1 cellular context compared by ENCODE assay signal in the genomic region with DNA sequence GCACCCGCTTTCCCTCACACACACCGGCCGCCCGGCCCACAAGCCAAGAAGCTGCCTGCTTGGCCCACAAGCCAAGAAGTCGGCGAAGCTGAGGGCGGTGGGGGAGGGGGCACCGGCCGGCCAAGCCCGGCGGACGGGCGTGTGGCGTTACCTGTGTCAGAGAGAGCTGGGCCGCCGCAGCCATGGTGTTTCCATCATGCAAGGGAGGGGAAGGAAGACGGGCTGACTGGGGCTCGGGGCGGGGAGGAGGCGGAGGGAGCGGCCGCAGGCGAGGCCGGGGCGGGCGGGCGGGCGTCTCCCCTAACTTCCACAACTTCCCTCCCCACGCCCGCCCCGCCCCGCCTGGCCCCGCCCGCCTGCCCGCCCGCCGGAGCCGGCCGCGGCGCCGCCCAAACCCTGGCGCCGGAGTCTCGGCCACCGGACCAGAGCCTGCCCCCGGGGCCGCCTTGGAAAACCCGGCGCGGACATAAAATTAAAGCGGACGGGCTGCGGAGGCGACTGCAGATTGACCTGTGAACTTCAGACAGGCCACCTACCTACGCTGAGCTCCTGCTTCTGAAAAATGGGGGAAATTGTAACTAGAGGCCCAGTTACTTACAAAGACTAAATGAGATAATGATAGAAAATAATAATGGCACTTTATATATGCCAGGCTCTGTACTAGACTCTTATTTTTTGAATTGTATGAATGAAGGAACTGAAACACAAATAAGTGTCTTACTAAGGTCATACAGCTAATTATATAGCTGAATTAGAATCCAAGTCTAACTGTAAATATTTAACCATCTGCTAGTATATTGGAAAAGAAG.
TF ChIP-seq lines count a peak whose summit lies in the region.

A gene (minus strand): TSS at position 219 of the 809 bp plus-strand sequence. CDS start 35 bp downstream, at position 184.

TF ChIP-seq in HepG2, 621 proteins besides CTCF, POLR2A, EP300 and RAD21 (continued from another document and continues in another):
- TF ChIP-seq, protein P1, sequence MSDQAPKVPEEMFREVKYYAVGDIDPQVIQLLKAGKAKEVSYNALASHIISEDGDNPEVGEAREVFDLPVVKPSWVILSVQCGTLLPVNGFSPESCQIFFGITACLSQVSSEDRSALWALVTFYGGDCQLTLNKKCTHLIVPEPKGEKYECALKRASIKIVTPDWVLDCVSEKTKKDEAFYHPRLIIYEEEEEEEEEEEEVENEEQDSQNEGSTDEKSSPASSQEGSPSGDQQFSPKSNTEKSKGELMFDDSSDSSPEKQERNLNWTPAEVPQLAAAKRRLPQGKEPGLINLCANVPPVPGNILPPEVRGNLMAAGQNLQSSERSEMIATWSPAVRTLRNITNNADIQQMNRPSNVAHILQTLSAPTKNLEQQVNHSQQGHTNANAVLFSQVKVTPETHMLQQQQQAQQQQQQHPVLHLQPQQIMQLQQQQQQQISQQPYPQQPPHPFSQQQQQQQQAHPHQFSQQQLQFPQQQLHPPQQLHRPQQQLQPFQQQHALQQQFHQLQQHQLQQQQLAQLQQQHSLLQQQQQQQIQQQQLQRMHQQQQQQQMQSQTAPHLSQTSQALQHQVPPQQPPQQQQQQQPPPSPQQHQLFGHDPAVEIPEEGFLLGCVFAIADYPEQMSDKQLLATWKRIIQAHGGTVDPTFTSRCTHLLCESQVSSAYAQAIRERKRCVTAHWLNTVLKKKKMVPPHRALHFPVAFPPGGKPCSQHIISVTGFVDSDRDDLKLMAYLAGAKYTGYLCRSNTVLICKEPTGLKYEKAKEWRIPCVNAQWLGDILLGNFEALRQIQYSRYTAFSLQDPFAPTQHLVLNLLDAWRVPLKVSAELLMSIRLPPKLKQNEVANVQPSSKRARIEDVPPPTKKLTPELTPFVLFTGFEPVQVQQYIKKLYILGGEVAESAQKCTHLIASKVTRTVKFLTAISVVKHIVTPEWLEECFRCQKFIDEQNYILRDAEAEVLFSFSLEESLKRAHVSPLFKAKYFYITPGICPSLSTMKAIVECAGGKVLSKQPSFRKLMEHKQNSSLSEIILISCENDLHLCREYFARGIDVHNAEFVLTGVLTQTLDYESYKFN (CRISPR knock-in tag; conservative IDR thresholded peaks at IDR 0.05) = peak; percentile 26; the same call in 1 of the 2 replicates
- no peak for TF ChIP-seq NCOA1 (CRISPR knock-in tag; IDR thresholded peaks at IDR 0.05)
- TF ChIP-seq, protein P2, sequence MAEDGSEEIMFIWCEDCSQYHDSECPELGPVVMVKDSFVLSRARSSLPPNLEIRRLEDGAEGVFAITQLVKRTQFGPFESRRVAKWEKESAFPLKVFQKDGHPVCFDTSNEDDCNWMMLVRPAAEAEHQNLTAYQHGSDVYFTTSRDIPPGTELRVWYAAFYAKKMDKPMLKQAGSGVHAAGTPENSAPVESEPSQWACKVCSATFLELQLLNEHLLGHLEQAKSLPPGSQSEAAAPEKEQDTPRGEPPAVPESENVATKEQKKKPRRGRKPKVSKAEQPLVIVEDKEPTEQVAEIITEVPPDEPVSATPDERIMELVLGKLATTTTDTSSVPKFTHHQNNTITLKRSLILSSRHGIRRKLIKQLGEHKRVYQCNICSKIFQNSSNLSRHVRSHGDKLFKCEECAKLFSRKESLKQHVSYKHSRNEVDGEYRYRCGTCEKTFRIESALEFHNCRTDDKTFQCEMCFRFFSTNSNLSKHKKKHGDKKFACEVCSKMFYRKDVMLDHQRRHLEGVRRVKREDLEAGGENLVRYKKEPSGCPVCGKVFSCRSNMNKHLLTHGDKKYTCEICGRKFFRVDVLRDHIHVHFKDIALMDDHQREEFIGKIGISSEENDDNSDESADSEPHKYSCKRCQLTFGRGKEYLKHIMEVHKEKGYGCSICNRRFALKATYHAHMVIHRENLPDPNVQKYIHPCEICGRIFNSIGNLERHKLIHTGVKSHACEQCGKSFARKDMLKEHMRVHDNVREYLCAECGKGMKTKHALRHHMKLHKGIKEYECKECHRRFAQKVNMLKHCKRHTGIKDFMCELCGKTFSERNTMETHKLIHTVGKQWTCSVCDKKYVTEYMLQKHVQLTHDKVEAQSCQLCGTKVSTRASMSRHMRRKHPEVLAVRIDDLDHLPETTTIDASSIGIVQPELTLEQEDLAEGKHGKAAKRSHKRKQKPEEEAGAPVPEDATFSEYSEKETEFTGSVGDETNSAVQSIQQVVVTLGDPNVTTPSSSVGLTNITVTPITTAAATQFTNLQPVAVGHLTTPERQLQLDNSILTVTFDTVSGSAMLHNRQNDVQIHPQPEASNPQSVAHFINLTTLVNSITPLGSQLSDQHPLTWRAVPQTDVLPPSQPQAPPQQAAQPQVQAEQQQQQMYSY (CRISPR knock-in tag; IDR thresholded peaks at IDR 0.05) = peak; percentile 99
- no peak for TF ChIP-seq ZNF496 (CRISPR knock-in tag; IDR thresholded peaks at IDR 0.05; ENCODE audit: insufficient replicate concordance)
- TF ChIP-seq SMAD1 (CRISPR knock-in tag; IDR thresholded peaks at IDR 0.05; ENCODE audit: borderline replicate concordance, low read depth) = no peak
- TF ChIP-seq YEATS2 (CRISPR knock-in tag; IDR thresholded peaks at IDR 0.05; ENCODE audit: borderline replicate concordance) = no peak
- TF ChIP-seq PRPF4 (IDR thresholded peaks at IDR 0.05; ENCODE audit: low read depth, low read length, poor library complexity, severe bottlenecking) = no peak
- TF ChIP-seq, protein P3, sequence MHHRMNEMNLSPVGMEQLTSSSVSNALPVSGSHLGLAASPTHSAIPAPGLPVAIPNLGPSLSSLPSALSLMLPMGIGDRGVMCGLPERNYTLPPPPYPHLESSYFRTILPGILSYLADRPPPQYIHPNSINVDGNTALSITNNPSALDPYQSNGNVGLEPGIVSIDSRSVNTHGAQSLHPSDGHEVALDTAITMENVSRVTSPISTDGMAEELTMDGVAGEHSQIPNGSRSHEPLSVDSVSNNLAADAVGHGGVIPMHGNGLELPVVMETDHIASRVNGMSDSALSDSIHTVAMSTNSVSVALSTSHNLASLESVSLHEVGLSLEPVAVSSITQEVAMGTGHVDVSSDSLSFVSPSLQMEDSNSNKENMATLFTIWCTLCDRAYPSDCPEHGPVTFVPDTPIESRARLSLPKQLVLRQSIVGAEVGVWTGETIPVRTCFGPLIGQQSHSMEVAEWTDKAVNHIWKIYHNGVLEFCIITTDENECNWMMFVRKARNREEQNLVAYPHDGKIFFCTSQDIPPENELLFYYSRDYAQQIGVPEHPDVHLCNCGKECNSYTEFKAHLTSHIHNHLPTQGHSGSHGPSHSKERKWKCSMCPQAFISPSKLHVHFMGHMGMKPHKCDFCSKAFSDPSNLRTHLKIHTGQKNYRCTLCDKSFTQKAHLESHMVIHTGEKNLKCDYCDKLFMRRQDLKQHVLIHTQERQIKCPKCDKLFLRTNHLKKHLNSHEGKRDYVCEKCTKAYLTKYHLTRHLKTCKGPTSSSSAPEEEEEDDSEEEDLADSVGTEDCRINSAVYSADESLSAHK (CRISPR knock-in tag; IDR thresholded peaks at IDR 0.05; ENCODE audit: borderline replicate concordance) = no peak
- peak; percentile 62; the same call in 1 of the 2 replicates for TF ChIP-seq ZNF788 (CRISPR knock-in tag; IDR thresholded peaks at IDR 0.05; ENCODE audit: borderline replicate concordance)
- TF ChIP-seq JDP2 (CRISPR knock-in tag; IDR thresholded peaks at IDR 0.05; ENCODE audit: borderline replicate concordance) = no peak
- no peak for TF ChIP-seq ZNF841 (CRISPR knock-in tag; IDR thresholded peaks at IDR 0.05; ENCODE audit: borderline replicate concordance)
- TF ChIP-seq ZIK1 (CRISPR knock-in tag; IDR thresholded peaks at IDR 0.05; ENCODE audit: borderline replicate concordance, low read depth) = peak; percentile 69; the same call in 1 of the 2 replicates
- TF ChIP-seq, protein P4, sequence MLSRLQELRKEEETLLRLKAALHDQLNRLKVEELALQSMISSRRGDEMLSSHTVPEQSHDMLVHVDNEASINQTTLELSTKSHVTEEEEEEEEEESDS (CRISPR knock-in tag; IDR thresholded peaks at IDR 0.05; ENCODE audit: borderline replicate concordance) = no peak
- TF ChIP-seq, protein P5, sequence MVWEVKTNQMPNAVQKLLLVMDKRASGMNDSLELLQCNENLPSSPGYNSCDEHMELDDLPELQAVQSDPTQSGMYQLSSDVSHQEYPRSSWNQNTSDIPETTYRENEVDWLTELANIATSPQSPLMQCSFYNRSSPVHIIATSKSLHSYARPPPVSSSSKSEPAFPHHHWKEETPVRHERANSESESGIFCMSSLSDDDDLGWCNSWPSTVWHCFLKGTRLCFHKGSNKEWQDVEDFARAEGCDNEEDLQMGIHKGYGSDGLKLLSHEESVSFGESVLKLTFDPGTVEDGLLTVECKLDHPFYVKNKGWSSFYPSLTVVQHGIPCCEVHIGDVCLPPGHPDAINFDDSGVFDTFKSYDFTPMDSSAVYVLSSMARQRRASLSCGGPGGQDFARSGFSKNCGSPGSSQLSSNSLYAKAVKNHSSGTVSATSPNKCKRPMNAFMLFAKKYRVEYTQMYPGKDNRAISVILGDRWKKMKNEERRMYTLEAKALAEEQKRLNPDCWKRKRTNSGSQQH (CRISPR knock-in tag; IDR thresholded peaks at IDR 0.05; ENCODE audit: low read depth) = no peak
- TF ChIP-seq, protein P6, sequence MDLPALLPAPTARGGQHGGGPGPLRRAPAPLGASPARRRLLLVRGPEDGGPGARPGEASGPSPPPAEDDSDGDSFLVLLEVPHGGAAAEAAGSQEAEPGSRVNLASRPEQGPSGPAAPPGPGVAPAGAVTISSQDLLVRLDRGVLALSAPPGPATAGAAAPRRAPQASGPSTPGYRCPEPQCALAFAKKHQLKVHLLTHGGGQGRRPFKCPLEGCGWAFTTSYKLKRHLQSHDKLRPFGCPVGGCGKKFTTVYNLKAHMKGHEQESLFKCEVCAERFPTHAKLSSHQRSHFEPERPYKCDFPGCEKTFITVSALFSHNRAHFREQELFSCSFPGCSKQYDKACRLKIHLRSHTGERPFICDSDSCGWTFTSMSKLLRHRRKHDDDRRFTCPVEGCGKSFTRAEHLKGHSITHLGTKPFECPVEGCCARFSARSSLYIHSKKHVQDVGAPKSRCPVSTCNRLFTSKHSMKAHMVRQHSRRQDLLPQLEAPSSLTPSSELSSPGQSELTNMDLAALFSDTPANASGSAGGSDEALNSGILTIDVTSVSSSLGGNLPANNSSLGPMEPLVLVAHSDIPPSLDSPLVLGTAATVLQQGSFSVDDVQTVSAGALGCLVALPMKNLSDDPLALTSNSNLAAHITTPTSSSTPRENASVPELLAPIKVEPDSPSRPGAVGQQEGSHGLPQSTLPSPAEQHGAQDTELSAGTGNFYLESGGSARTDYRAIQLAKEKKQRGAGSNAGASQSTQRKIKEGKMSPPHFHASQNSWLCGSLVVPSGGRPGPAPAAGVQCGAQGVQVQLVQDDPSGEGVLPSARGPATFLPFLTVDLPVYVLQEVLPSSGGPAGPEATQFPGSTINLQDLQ (CRISPR knock-in tag; IDR thresholded peaks at IDR 0.05) = no peak
- TF ChIP-seq RBM39 (IDR thresholded peaks at IDR 0.05; ENCODE audit: low read depth, low read length, poor library complexity, severe bottlenecking) = no peak
- no peak for TF ChIP-seq ZNF605 (CRISPR knock-in tag; IDR thresholded peaks at IDR 0.05)
- TF ChIP-seq ZNF326 (CRISPR knock-in tag; IDR thresholded peaks at IDR 0.05; ENCODE audit: borderline replicate concordance) = no peak
- TF ChIP-seq ZNF354B (CRISPR knock-in tag; IDR thresholded peaks at IDR 0.05) = no peak
- TF ChIP-seq ZFP36L1 (CRISPR knock-in tag; IDR thresholded peaks at IDR 0.05) = no peak
- TF ChIP-seq NKX3-1 (CRISPR knock-in tag; IDR thresholded peaks at IDR 0.05) = no peak
- TF ChIP-seq, protein P7, sequence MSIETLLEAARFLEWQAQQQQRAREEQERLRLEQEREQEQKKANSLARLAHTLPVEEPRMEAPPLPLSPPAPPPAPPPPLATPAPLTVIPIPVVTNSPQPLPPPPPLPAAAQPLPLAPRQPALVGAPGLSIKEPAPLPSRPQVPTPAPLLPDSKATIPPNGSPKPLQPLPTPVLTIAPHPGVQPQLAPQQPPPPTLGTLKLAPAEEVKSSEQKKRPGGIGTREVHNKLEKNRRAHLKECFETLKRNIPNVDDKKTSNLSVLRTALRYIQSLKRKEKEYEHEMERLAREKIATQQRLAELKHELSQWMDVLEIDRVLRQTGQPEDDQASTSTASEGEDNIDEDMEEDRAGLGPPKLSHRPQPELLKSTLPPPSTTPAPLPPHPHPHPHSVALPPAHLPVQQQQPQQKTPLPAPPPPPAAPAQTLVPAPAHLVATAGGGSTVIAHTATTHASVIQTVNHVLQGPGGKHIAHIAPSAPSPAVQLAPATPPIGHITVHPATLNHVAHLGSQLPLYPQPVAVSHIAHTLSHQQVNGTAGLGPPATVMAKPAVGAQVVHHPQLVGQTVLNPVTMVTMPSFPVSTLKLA (IDR thresholded peaks at IDR 0.05) = no peak
- TF ChIP-seq ZSCAN9 (CRISPR knock-in tag; IDR thresholded peaks at IDR 0.05; ENCODE audit: borderline replicate concordance) = no peak
- TF ChIP-seq HNRNPLL (IDR thresholded peaks at IDR 0.05; ENCODE audit: low read depth, low read length, poor library complexity, severe bottlenecking) = no peak
- no peak for TF ChIP-seq SYNCRIP (IDR thresholded peaks at IDR 0.05; ENCODE audit: insufficient read depth, low read depth, low read length)
- no peak; the same call in 1 of the 2 replicates for TF ChIP-seq ZNF329 (CRISPR knock-in tag; IDR thresholded peaks at IDR 0.05; ENCODE audit: low read depth)
- no peak for TF ChIP-seq FIP1L1 (IDR thresholded peaks at IDR 0.05; ENCODE audit: borderline replicate concordance, insufficient read depth, low read depth, low read length)
- no peak for TF ChIP-seq NR3C1 (CRISPR knock-in tag; IDR thresholded peaks at IDR 0.05)
- TF ChIP-seq SP140L (CRISPR knock-in tag; IDR thresholded peaks at IDR 0.05; ENCODE audit: borderline replicate concordance) = no peak
- no peak for TF ChIP-seq TEAD2 (CRISPR knock-in tag; IDR thresholded peaks at IDR 0.05)
- TF ChIP-seq KMT2B (CRISPR knock-in tag; IDR thresholded peaks at IDR 0.05) = peak; percentile 60; the same call in 1 of the 2 replicates
- no peak for TF ChIP-seq ZNF782 (CRISPR knock-in tag; IDR thresholded peaks at IDR 0.05; ENCODE audit: borderline replicate concordance)
- no peak for TF ChIP-seq NCOR1 (IDR thresholded peaks at IDR 0.05; ENCODE audit: borderline replicate concordance, low read length)
- peak; percentile 68; the same call in 1 of the 2 replicates for TF ChIP-seq MAZ (IDR thresholded peaks at IDR 0.05; ENCODE audit: borderline replicate concordance, low read depth, low read length)
- TF ChIP-seq MAZ (CRISPR knock-in tag; IDR thresholded peaks at IDR 0.05; ENCODE audit: low read depth) = no peak; the same call in none of the 2 replicates
- TF ChIP-seq AGO1 (IDR thresholded peaks at IDR 0.05; ENCODE audit: low read depth, low read length, poor library complexity, severe bottlenecking) = no peak
- TF ChIP-seq ZSCAN31 (CRISPR knock-in tag; IDR thresholded peaks at IDR 0.05; ENCODE audit: low read depth) = no peak
- TF ChIP-seq ZNF558 (CRISPR knock-in tag; IDR thresholded peaks at IDR 0.05; ENCODE audit: borderline replicate concordance) = peak; percentile 77; the same call in 1 of the 2 replicates
- TF ChIP-seq, protein P8, sequence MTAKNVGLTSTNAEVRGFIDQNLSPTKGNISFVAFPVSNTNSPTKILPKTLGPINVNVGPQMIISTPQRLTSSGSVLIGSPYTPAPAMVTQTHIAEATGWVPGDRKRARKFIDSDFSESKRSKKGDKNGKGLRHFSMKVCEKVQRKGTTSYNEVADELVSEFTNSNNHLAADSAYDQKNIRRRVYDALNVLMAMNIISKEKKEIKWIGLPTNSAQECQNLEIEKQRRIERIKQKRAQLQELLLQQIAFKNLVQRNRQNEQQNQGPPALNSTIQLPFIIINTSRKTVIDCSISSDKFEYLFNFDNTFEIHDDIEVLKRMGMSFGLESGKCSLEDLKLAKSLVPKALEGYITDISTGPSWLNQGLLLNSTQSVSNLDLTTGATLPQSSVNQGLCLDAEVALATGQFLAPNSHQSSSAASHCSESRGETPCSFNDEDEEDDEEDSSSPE (CRISPR knock-in tag; IDR thresholded peaks at IDR 0.05) = no peak
- TF ChIP-seq ZSCAN30 (CRISPR knock-in tag; IDR thresholded peaks at IDR 0.05) = no peak
